22 cellular contexts compared by ENCODE assay signal in genomic region chr17:73571524-73572130, GRCh38.
"Had no signal": no experiment of that assay in that cellular context is flagged by ENCODE, and none has a peak within 500 bp of the region (broad histone marks: within the 10 kb centered on the region; RNA-seq: fewer than 3 reads in every experiment).

No MANE protein-coding gene starts in this region.

- H3K36me3 ChIP-seq: cardiac muscle cell, gastrocnemius medialis, left ventricle myocardium inferior, neutrophil, transverse colon had no signal

- H3K4me3 ChIP-seq: cardiac muscle cell, gastrocnemius medialis, left ventricle myocardium inferior, transverse colon had no signal

- H3K4me1 ChIP-seq: gastrocnemius medialis, left ventricle myocardium inferior, parathyroid adenoma, transverse colon had no signal

- H3K4me3 Mint-ChIP-seq: activated CD4-positive, alpha-beta T cell treated with anti-CD3 and anti-CD28 coated beads, Interleukin-2, amount 10 ng/mL, durations not matched to agents 24 days and 14 days; activated CD8-positive, alpha-beta T cell treated with anti-CD3 and anti-CD28 coated beads for 36 hours; activated naive CD8-positive, alpha-beta T cell treated with anti-CD3 and anti-CD28 coated beads for 36 hours; activated T-helper 17 cell treated with anti-CD3 and anti-CD28 coated beads, Interleukin-2, amount 50 U/mL, for 72 hours; dendritic cell treated with granulocyte-macrophage colony-stimulating factor and Interleukin-4, amounts not matched to agents 40 ng/mL and 50 ng/mL, for 4 days; naive thymus-derived CD4-positive, alpha-beta T cell had no signal

- H3K27me3 ChIP-seq: cardiac muscle cell, gastrocnemius medialis, neutrophil, transverse colon had no signal

- H3K27ac Mint-ChIP-seq: activated CD4-positive, alpha-beta T cell treated with anti-CD3 and anti-CD28 coated beads, Interleukin-2, amount 10 ng/mL, durations not matched to agents 24 days and 14 days; activated CD8-positive, alpha-beta T cell treated with anti-CD3 and anti-CD28 coated beads for 36 hours; activated naive CD8-positive, alpha-beta T cell treated with anti-CD3 and anti-CD28 coated beads for 36 hours; activated T-helper 17 cell treated with anti-CD3 and anti-CD28 coated beads, Interleukin-2, amount 50 U/mL, for 72 hours; dendritic cell treated with granulocyte-macrophage colony-stimulating factor and Interleukin-4, amounts not matched to agents 40 ng/mL and 50 ng/mL, for 4 days had no signal

- H3K9me3 ChIP-seq: gastrocnemius medialis, left ventricle myocardium inferior, neutrophil, transverse colon had no signal

- H3K36me3 Mint-ChIP-seq: activated naive CD8-positive, alpha-beta T cell treated with anti-CD3 and anti-CD28 coated beads for 36 hours had no signal

- DNase-seq: activated CD4-positive, alpha-beta T cell treated with anti-CD3 and anti-CD28 coated beads, Interleukin-2, amount 10 ng/mL, durations not matched to agents 24 days and 14 days; activated CD4-positive, CD25-positive, alpha-beta regulatory T cell; activated CD8-positive, alpha-beta T cell treated with anti-CD3 and anti-CD28 coated beads for 36 hours; activated naive CD4-positive, alpha-beta T cell; activated naive CD8-positive, alpha-beta T cell treated with anti-CD3 and anti-CD28 coated beads for 36 hours; activated T-cell treated with anti-CD3 and anti-CD28 coated beads, Interleukin-2, amount 50 U/mL, for 1 hour; amniotic stem cell; effector CD8-positive, alpha-beta T cell; gastrocnemius medialis; head of caudate nucleus; left ventricle myocardium inferior; mesendoderm; naive thymus-derived CD4-positive, alpha-beta T cell; stimulated activated naive CD4-positive, alpha-beta T cell treated with Interleukin-2 at 50 U/mL for 16 hours; transverse colon had no signal

- FAIRE-seq: keratinocyte had no signal

- H3K79me2 ChIP-seq: parathyroid adenoma had no signal

- H3K27me3 Mint-ChIP-seq: activated CD4-positive, alpha-beta T cell treated with anti-CD3 and anti-CD28 coated beads, Interleukin-2, amount 10 ng/mL, durations not matched to agents 24 days and 14 days; activated CD8-positive, alpha-beta T cell treated with anti-CD3 and anti-CD28 coated beads for 36 hours; activated naive CD8-positive, alpha-beta T cell treated with anti-CD3 and anti-CD28 coated beads for 36 hours; activated T-helper 17 cell treated with anti-CD3 and anti-CD28 coated beads, Interleukin-2, amount 50 U/mL, for 72 hours; dendritic cell treated with granulocyte-macrophage colony-stimulating factor and Interleukin-4, amounts not matched to agents 40 ng/mL and 50 ng/mL, for 4 days had no signal

- H3K27ac ChIP-seq: cardiac muscle cell, gastrocnemius medialis, left ventricle myocardium inferior, neutrophil, parathyroid adenoma, transverse colon had no signal

- H3K9me3 Mint-ChIP-seq: activated CD4-positive, alpha-beta T cell treated with anti-CD3 and anti-CD28 coated beads, Interleukin-2, amount 10 ng/mL, durations not matched to agents 24 days and 14 days; activated CD8-positive, alpha-beta T cell treated with anti-CD3 and anti-CD28 coated beads for 36 hours; activated naive CD8-positive, alpha-beta T cell treated with anti-CD3 and anti-CD28 coated beads for 36 hours; dendritic cell treated with granulocyte-macrophage colony-stimulating factor and Interleukin-4, amounts not matched to agents 40 ng/mL and 50 ng/mL, for 4 days had no signal

- H2AFZ ChIP-seq: parathyroid adenoma had no signal

- H3K9ac ChIP-seq: parathyroid adenoma had no signal

- ATAC-seq: activated CD8-positive, alpha-beta T cell treated with anti-CD3 and anti-CD28 coated beads for 36 hours; activated T-helper 17 cell treated with anti-CD3 and anti-CD28 coated beads, Interleukin-2, amount 50 U/mL, for 72 hours; esophagus mucosa; gastrocnemius medialis; naive thymus-derived CD4-positive, alpha-beta T cell had no signal
